In the genomic region with DNA sequence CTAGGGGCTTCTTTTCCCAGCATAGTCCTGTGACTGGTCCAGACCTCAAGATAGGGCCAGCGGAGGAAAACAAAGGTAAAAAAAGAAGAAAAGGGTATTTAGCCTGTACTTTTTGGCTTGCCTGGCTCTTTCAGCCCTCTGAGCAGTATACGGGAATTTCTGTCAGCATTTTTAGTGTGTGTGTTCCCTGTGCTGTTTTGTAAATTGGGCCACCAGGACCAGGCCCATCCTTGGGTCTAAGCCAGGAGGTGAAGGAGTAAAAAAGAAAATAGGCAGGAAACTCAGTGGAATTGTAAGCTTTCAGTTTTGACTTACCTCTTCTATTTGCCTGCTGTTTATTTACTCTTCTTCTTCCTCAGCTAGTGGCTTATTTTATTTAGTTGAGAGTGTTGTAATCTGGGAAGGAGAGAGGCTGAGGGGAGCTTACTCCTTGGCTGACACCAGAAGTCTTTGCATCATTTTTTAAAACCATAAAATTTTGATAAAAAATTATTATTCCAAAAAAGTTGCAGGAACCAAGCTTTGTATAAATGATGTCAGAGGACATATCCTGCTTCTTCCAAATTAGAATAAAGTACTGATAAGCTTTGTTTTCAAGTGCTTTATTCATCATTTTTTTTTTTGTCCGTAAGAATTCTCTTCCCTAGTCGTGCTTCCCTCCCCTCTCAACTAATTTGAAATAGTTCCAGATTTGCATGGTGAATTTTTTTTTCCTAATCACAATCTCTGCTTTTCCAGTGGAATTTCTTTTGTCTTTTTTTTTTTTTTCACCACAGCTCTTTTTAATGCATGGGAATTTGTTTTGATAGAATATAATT, we compare ENCODE assay signal across 9 cellular contexts.
DNase-seq lines count a peak whose midpoint lies in the region; ATAC-seq and TF ChIP-seq lines count a peak whose summit lies in the region.
"Had no signal": no experiment of that assay in that cellular context is flagged by ENCODE, and none has a peak within 500 bp of the region (broad histone marks: within the 10 kb centered on the region; RNA-seq: fewer than 3 reads in every experiment).

No MANE protein-coding gene starts in this region.

- H3K36me3 Mint-ChIP-seq in activated naive CD8-positive, alpha-beta T cell treated with anti-CD3 and anti-CD28 coated beads for 36 hours: peaks cover 4% of the 10 kb centered on the region

- H3K27ac ChIP-seq in SJSA1 (peak overlapping the region; percentile 10), esophagus (ENCODE audit: low read depth in 2 of 2, low read length in 1 of 2) (peak overlapping the region; percentile 40 to 49), thoracic aorta (peak overlapping the region; percentile 42 to 47), RWPE1 (no peak overlapping the region)

- no peaks in the 10 kb centered on the region for H3K27me3 Mint-ChIP-seq in activated naive CD8-positive, alpha-beta T cell treated with anti-CD3 and anti-CD28 coated beads for 36 hours

- no peak overlapping the region for H3K4me3 ChIP-seq in SJSA1
- no peak overlapping the region for H3K4me3 ChIP-seq in esophagus (ENCODE audit: low read depth in 1 of 2, low read length in 2 of 2)
- no peak overlapping the region for H3K4me3 ChIP-seq in mucosa of descending colon
- H3K4me3 ChIP-seq in thoracic aorta: no peak overlapping the region

- H3K4me1 Mint-ChIP-seq in activated naive CD8-positive, alpha-beta T cell treated with anti-CD3 and anti-CD28 coated beads for 36 hours: peaks cover 48% of the 10 kb centered on the region

- no peak overlapping the region for H3K4me3 Mint-ChIP-seq in activated naive CD8-positive, alpha-beta T cell treated with anti-CD3 and anti-CD28 coated beads for 36 hours

- 49 to 53% methylated on average over 4 of the region's 4 CpGs for WGBS in esophagus, 2 donors

- H3K9me3 ChIP-seq in SJSA1 (replicated peaks): no peaks in the 10 kb centered on the region
- no peaks in the 10 kb centered on the region for H3K9me3 ChIP-seq in esophagus (ENCODE audit: control insufficient read depth in 2 of 2, insufficient read depth in 1 of 2, low read depth in 1 of 2, low read length in 1 of 2)
- H3K9me3 ChIP-seq in mucosa of descending colon: no peaks in the 10 kb centered on the region
- no peaks in the 10 kb centered on the region for H3K9me3 ChIP-seq in thoracic aorta

- peaks cover 49% of the 10 kb centered on the region for H3K4me1 ChIP-seq in SJSA1 (replicated peaks)
- H3K4me1 ChIP-seq in esophagus (ENCODE audit: control insufficient read depth in 2 of 2, insufficient read depth in 2 of 2, low read length in 1 of 2): peaks cover 2% of the 10 kb centered on the region in 2 donors
- H3K4me1 ChIP-seq in mucosa of descending colon (ENCODE audit: low read depth): peaks cover 21% of the 10 kb centered on the region
- H3K4me1 ChIP-seq in thoracic aorta (ENCODE audit: control insufficient read depth in 1 of 2, low read depth in 2 of 2): peaks cover 45 to 46% of the 10 kb centered on the region in 2 donors

- TF ChIP-seq CTCF in mucosa of descending colon (IDR thresholded peaks at IDR 0.05) (no peak), thoracic aorta (IDR thresholded peaks at IDR 0.05) (no peak), RWPE1 (conservative IDR thresholded peaks at IDR 0.05; ENCODE audit: low read depth) (no peak)

- POLR2A ChIA-PET in RWPE1 (lab: Yijun Ruan, JAX; ENCODE audit: low non-redundant PET): no interaction called here

- no peak overlapping the region for H3K27ac Mint-ChIP-seq in activated naive CD8-positive, alpha-beta T cell treated with anti-CD3 and anti-CD28 coated beads for 36 hours

- H3K9me3 Mint-ChIP-seq in activated naive CD8-positive, alpha-beta T cell treated with anti-CD3 and anti-CD28 coated beads for 36 hours: no peaks in the 10 kb centered on the region

- intact Hi-C loops in mucosa of descending colon (cut with DNase I, micrococcal nuclease): no loop called here

- peak in 1 of 2 experiments; percentile 43 for DNase-seq in SJSA1 (ENCODE audit: low read depth in 1 of 2, low spot score in 2 of 2)
- no peak for DNase-seq in mucosa of descending colon
- DNase-seq in thoracic aorta (ENCODE audit: low spot score): no peak
- no peak for DNase-seq in activated CD8-positive, alpha-beta memory T cell treated with anti-CD3 and anti-CD28 coated beads, Interleukin-2, amount 50 U/mL, for 48 hours
- no peak for DNase-seq in RWPE1 (ENCODE audit: low spot score)
- no peak for DNase-seq in NCI-H187 (lab: John Stamatoyannopoulos, UW)
- no peak for DNase-seq in activated naive CD8-positive, alpha-beta T cell treated with anti-CD3 and anti-CD28 coated beads for 36 hours
- DNase-seq: activated effector memory CD4-positive, alpha-beta T cell treated with Interleukin-2 at 50 U/mL for 16 hours had no signal

- H3K27me3 ChIP-seq in SJSA1 (replicated peaks) (no peaks in the 10 kb centered on the region), esophagus (ENCODE audit: control insufficient read depth in 1 of 2, insufficient read depth in 2 of 2, low read length in 2 of 2) (no peaks in the 10 kb centered on the region), thoracic aorta (replicated peaks; ENCODE audit: insufficient read depth) (no peaks in the 10 kb centered on the region)

- no peaks in the 10 kb centered on the region for H3K36me3 ChIP-seq in SJSA1
- H3K36me3 ChIP-seq in esophagus (ENCODE audit: control insufficient read depth in 2 of 2, insufficient read depth in 2 of 2, low read length in 1 of 2): no peaks in the 10 kb centered on the region
- no peaks in the 10 kb centered on the region for H3K36me3 ChIP-seq in mucosa of descending colon (ENCODE audit: low read depth)
- H3K36me3 ChIP-seq in thoracic aorta: no peaks in the 10 kb centered on the region

- CTCF ChIA-PET in RWPE1 (lab: Yijun Ruan, JAX): interaction anchor here (0.6 kb wide), 4 partner anchors 31 to 1980 kb away, joined by 3 to 6 read pairs (median 4); no protein-coding TSS in a partner anchor

- ATAC-seq in mucosa of descending colon: peak; percentile 11
- no peak for ATAC-seq in thoracic aorta (ENCODE audit: insufficient number of reproducible peaks, low FRiP score, low read depth)
